ENCODE assay signal across 8 cellular contexts in the genomic region with DNA sequence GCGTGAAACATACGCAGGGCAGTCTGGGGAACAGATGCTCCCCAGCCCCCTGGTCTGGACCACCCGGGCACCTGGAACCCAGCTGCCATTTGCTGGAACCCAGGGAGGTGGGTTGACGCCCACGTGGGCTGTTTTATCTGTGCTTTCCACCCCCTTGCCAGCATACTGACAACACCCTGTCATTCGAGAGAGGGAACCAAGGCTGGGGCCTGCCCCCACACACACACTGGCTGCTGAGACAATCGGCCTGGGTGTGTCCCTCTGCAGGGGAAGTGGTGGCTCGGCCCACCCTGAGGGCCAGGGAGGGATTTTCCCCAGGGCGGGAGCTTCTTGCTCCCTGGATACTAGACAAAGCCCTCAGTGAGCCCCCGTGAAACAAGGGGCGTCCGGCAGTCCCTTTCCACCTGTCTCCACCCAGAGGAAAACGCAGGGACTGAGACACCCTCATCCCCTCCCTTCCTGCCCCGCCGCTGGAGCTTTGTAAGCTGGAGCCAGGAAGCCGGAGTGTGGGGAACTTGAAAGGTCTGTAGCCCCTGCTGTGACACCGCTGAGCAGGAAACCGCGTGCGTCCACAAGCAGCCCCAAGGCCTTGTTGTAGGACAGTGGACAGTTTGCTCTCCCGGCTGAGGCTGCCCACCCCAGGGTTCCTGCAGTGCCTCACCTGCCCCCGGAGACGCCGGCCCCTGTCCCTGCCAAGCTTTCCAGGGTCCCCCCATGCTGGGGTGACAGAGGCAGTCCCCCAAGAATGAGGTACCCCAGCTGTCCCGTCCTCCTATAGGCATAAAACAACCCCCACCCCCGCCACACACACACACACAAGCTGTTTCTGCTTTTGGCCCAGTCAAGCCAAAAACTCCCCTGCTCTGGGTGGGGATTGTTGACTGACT. TPM values are rescaled to one million over a fixed set of nuclear protein-coding genes. Genes with fewer than 3 reads are reported as not detected.
DNase-seq lines count a peak whose midpoint lies in the region; ATAC-seq and TF ChIP-seq lines count a peak whose summit lies in the region.

No MANE protein-coding gene starts in this region.

- peak overlapping the region; percentile 88 to 93 for H3K27ac Mint-ChIP-seq in effector memory CD8-positive, alpha-beta T cell
- H3K27ac Mint-ChIP-seq in neural crest cell (ENCODE audit: unreplicated experiment) = peak overlapping the region; percentile 19

- peak; percentile 85 for ATAC-seq in HG03025 (IDR thresholded peaks at IDR 0.05; ENCODE audit: low FRiP score, unreplicated experiment)
- peak; percentile 85 to 89 for ATAC-seq in activated CD4-positive, CD25-positive, alpha-beta regulatory T cell treated with anti-CD3 and anti-CD28 coated beads, Interleukin-2, amount 50 U/mL, for 24 hours
- ATAC-seq in effector memory CD8-positive, alpha-beta T cell (replicated peaks) = peak; percentile 97

- H3K9me3 Mint-ChIP-seq in effector memory CD8-positive, alpha-beta T cell = no peaks in the 10 kb centered on the region
- H3K9me3 Mint-ChIP-seq in neural crest cell = no peaks in the 10 kb centered on the region

- no peak for TF ChIP-seq CTCF in GM13976 (IDR thresholded peaks at IDR 0.05; ENCODE audit: borderline replicate concordance, control extremely low read depth, extremely low read depth, insufficient read depth, missing control alignments)
- TF ChIP-seq CTCF in neural crest cell (conservative IDR thresholded peaks at IDR 0.05) = peak; percentile 22

- DNase-seq in GM13976 (ENCODE audit: low spot score) = peak; percentile 90
- DNase-seq in effector memory CD8-positive, alpha-beta T cell = peak; percentile 56 to 58 (median 56)
- DNase-seq in neural crest cell (ENCODE audit: low read depth, low spot score) = no peak
- DNase-seq in NCI-H2107 treated with DMSO at 0.1 percent for 48 hours (lab: John Stamatoyannopoulos, UW; ENCODE audit: unreplicated experiment) = no peak
- DNase-seq in HK-2 (ENCODE audit: unreplicated experiment) = no peak
- DNase-seq in foreskin melanocyte = no peak

- peak overlapping the region; percentile 78 to 81 for H3K4me3 Mint-ChIP-seq in effector memory CD8-positive, alpha-beta T cell
- no peak overlapping the region for H3K4me3 Mint-ChIP-seq in neural crest cell

- H3K4me1 Mint-ChIP-seq in effector memory CD8-positive, alpha-beta T cell (ENCODE audit: low read depth in 2 of 2) = peaks cover 24 to 30% of the 10 kb centered on the region in 2 donors
- peaks cover 19% of the 10 kb centered on the region for H3K4me1 Mint-ChIP-seq in neural crest cell

- H3K36me3 Mint-ChIP-seq in effector memory CD8-positive, alpha-beta T cell (ENCODE audit: insufficient read depth) = peaks cover 10% of the 10 kb centered on the region
- no peaks in the 10 kb centered on the region for H3K36me3 Mint-ChIP-seq in neural crest cell (ENCODE audit: low read depth)

- no peaks in the 10 kb centered on the region for H3K27me3 Mint-ChIP-seq in effector memory CD8-positive, alpha-beta T cell
- no peaks in the 10 kb centered on the region for H3K27me3 Mint-ChIP-seq in neural crest cell (ENCODE audit: low read depth)

- in situ Hi-C loops in GM13976 (cut with MboI; ENCODE audit: low sequenced_read_pairs, unreplicated experiment) = no loop called here

RNA-seq across cellular contexts. Expression of gene KLF11, which starts 14.1 kb away (rescaled TPM):
- total RNA-seq in neural crest cell = 8.2 and 8.5 TPM in 2 replicates

RNA-seq across cellular contexts. Expression of gene CYS1, which starts 51.0 kb away (rescaled TPM):
- not detected in 2 replicates for total RNA-seq in neural crest cell

Comparison
In these comparisons a context has a peak if more than half of its experiments do, and no peak if none do; other contexts are left out.
1. DNase-seq: peak in GM13976 (single experiment) and effector memory CD8-positive, alpha-beta T cell (3 of 3); none in neural crest cell (single experiment), NCI-H2107 treated with DMSO at 0.1 percent for 48 hours (single experiment), HK-2 (single experiment) and foreskin melanocyte (single experiment).
2. Peak in every context shown above with its lines, with median percentiles within 50 percentile points of each other: ATAC-seq.